Comparison of ENCODE assay signal across 28 cellular contexts in genomic region chr1:10617931-10618885, GRCh38.
"Had no signal": no experiment of that assay in that cellular context is flagged by ENCODE, and none has a peak within 500 bp of the region (broad histone marks: within the 10 kb centered on the region; RNA-seq: fewer than 3 reads in every experiment).

No MANE protein-coding gene starts in this region.

- DNase-seq: activated CD8-positive, alpha-beta memory T cell treated with anti-CD3 and anti-CD28 coated beads, Interleukin-2, amount 10 ng/mL, durations not matched to agents 7 days and 5 days; activated CD8-positive, alpha-beta T cell treated with anti-CD3 and anti-CD28 coated beads, Interleukin-2, amount 10 ng/mL, durations not matched to agents 7 days and 5 days; activated naive CD4-positive, alpha-beta T cell treated with Interleukin-2 at 50 U/mL for 16 hours; activated T-cell treated with anti-CD3 and anti-CD28 coated beads, Interleukin-2, amount 50 U/mL, for 48 hours; adrenal gland; cortex of kidney; effector memory CD8-positive, alpha-beta T cell; kidney glomerular epithelial cell; naive B cell; nephron progenitor cell; retina; stimulated activated naive CD8-positive, alpha-beta T cell treated with anti-CD3 and anti-CD28 coated beads, Interleukin-15, Interleukin-2, amounts not matched to agents 100 U/mL and 50 U/mL, for 24 hours; T-helper 2 cell; trophoblast cell had no signal

- H3K36me3 Mint-ChIP-seq: activated CD8-positive, alpha-beta memory T cell treated with anti-CD3 and anti-CD28 coated beads, Interleukin-2, amount 10 ng/mL, durations not matched to agents 7 days and 5 days had no signal

- FAIRE-seq: endothelial cell of umbilical vein, urothelium cell line had no signal

- H3K4me3 ChIP-seq: adrenal gland, ascending aorta, cardiac muscle cell, gastroesophageal sphincter, hepatocyte, lung, ovary, prostate gland, thoracic aorta had no signal

- H3K36me3 ChIP-seq: adrenal gland, cardiac muscle cell, ovary, prostate gland, thoracic aorta had no signal

- H3K27ac Mint-ChIP-seq: activated CD8-positive, alpha-beta memory T cell treated with anti-CD3 and anti-CD28 coated beads, Interleukin-2, amount 10 ng/mL, durations not matched to agents 7 days and 5 days; activated CD8-positive, alpha-beta T cell treated with anti-CD3 and anti-CD28 coated beads, Interleukin-2, amount 10 ng/mL, durations not matched to agents 7 days and 5 days; activated naive CD8-positive, alpha-beta T cell; activated T-helper 2 cell treated with anti-CD3 and anti-CD28 coated beads, Interferon-gamma antibody, Interleukin-2, Interleukin-4, amounts not matched to agents 10 μg/mL and 5 μg/mL and 100 μg/mL, durations not matched to agents 14 hours and 24 hours and 36 hours; brain; mesothelial cell of epicardium had no signal

- H3K4me1 ChIP-seq: adrenal gland, ascending aorta, gastroesophageal sphincter, prostate gland had no signal

- H3K27me3 Mint-ChIP-seq: activated CD8-positive, alpha-beta memory T cell treated with anti-CD3 and anti-CD28 coated beads, Interleukin-2, amount 10 ng/mL, durations not matched to agents 7 days and 5 days; activated naive CD8-positive, alpha-beta T cell; effector memory CD8-positive, alpha-beta T cell; naive B cell had no signal

- H3K27me3 ChIP-seq: adrenal gland, ascending aorta, cardiac muscle cell, gastroesophageal sphincter, hepatocyte, ovary had no signal

- H3K9me3 Mint-ChIP-seq: activated T-helper 2 cell treated with anti-CD3 and anti-CD28 coated beads, Interferon-gamma antibody, Interleukin-2, Interleukin-4, amounts not matched to agents 10 μg/mL and 5 μg/mL and 100 μg/mL, durations not matched to agents 14 hours and 24 hours and 36 hours; brain; effector memory CD8-positive, alpha-beta T cell; mesothelial cell of epicardium; naive B cell; nephron progenitor cell had no signal

- H3K27ac ChIP-seq: adrenal gland, ascending aorta, cardiac muscle cell, gastroesophageal sphincter, hepatocyte, ovary, prostate gland, thoracic aorta had no signal

- H3K4me3 Mint-ChIP-seq: activated CD8-positive, alpha-beta memory T cell treated with anti-CD3 and anti-CD28 coated beads, Interleukin-2, amount 10 ng/mL, durations not matched to agents 7 days and 5 days; activated CD8-positive, alpha-beta T cell treated with anti-CD3 and anti-CD28 coated beads, Interleukin-2, amount 10 ng/mL, durations not matched to agents 7 days and 5 days; activated naive CD8-positive, alpha-beta T cell; brain; effector memory CD8-positive, alpha-beta T cell; mesothelial cell of epicardium; nephron progenitor cell had no signal

- H3K4me1 Mint-ChIP-seq: mesothelial cell of epicardium, naive B cell had no signal

- H3K9me3 ChIP-seq: adrenal gland, ascending aorta, gastroesophageal sphincter, ovary, prostate gland, thoracic aorta had no signal
